Comparison of ENCODE assay signal across 1 cellular context in genomic region chr7:151426486-151426905, GRCh38.
TF ChIP-seq lines count a peak whose summit lies in the region.

No MANE protein-coding gene starts in this region.

TF ChIP-seq in WTC11, 78 proteins besides CTCF, POLR2A, EP300 and RAD21 (continued from another document):
- TF ChIP-seq, protein P1, sequence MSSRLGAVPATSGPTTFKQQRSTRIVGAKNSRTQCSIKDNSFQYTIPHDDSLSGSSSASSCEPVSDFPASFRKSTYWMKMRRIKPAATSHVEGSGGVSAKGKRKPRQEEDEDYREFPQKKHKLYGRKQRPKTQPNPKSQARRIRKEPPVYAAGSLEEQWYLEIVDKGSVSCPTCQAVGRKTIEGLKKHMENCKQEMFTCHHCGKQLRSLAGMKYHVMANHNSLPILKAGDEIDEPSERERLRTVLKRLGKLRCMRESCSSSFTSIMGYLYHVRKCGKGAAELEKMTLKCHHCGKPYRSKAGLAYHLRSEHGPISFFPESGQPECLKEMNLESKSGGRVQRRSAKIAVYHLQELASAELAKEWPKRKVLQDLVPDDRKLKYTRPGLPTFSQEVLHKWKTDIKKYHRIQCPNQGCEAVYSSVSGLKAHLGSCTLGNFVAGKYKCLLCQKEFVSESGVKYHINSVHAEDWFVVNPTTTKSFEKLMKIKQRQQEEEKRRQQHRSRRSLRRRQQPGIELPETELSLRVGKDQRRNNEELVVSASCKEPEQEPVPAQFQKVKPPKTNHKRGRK (CRISPR knock-in tag; IDR thresholded peaks at IDR 0.05; ENCODE audit: borderline replicate concordance): no peak
- TF ChIP-seq, protein P2, sequence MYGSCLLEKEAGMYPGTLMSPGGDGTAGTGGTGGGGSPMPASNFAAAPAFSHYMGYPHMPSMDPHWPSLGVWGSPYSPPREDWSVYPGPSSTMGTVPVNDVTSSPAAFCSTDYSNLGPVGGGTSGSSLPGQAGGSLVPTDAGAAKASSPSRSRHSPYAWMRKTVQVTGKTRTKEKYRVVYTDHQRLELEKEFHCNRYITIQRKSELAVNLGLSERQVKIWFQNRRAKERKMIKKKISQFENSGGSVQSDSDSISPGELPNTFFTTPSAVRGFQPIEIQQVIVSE (CRISPR knock-in tag; IDR thresholded peaks at IDR 0.05; ENCODE audit: borderline replicate concordance): no peak
